ENCODE assay signal across 18 cellular contexts in the genomic region with DNA sequence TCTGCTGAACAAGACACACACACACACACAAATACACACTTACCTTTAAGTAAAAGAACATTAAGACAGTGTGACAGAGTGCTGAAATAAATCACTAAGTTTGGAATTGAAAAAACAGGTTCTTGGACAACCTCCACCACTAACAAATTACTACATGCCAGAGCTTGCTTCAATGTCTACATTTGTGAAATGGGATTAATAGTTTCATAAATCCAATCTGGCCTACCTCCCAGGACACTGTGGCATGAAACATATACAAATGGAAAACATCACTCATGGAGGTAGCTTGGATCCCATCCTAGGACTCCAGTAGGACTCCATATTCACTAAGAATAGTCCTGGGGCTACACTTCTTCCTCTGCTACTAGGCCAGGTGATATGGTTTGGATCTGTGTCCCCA. TPM values are rescaled to one million over a fixed set of nuclear protein-coding genes. Genes with fewer than 3 reads are reported as not detected.
DNase-seq lines count a peak whose midpoint lies in the region; ATAC-seq and TF ChIP-seq lines count a peak whose summit lies in the region.
"Had no signal": no experiment of that assay in that cellular context is flagged by ENCODE, and none has a peak within 500 bp of the region (broad histone marks: within the 10 kb centered on the region; RNA-seq: fewer than 3 reads in every experiment).

No MANE protein-coding gene starts in this region.

- H3K27me3 Mint-ChIP-seq in nephron (ENCODE audit: low read depth) (no peaks in the 10 kb centered on the region), Caco-2 (ENCODE audit: insufficient read depth, unreplicated experiment) (no peaks in the 10 kb centered on the region)

- peak overlapping the region in 2 of 3 experiments; percentile 5 to 38 for H3K27ac Mint-ChIP-seq in nephron
- H3K27ac Mint-ChIP-seq in Caco-2 (ENCODE audit: unreplicated experiment), result no peak overlapping the region
- H3K27ac Mint-ChIP-seq: CD8-positive, alpha-beta memory T cell; H9 had no signal

- CTCF ChIA-PET in Caco-2 (lab: Charles Lee), result no interaction called here

- H3K27ac ChIP-seq in stomach smooth muscle (ENCODE audit: low read length) (peak overlapping the region; percentile 37), lower lobe of right lung (no peak overlapping the region)
- H3K27ac ChIP-seq in effector memory CD4-positive, alpha-beta T cell (ENCODE audit: insufficient read depth, low read length, poor library complexity, severe bottlenecking), result no peak overlapping the region
- H3K27ac ChIP-seq: BLaER1 had no signal

- no peaks in the 10 kb centered on the region for H3K27me3 ChIP-seq in stomach smooth muscle (ENCODE audit: control insufficient read depth in 1 of 2, insufficient read depth in 2 of 2, low read length in 2 of 2)
- H3K27me3 ChIP-seq in effector memory CD4-positive, alpha-beta T cell (replicated peaks; ENCODE audit: control insufficient read depth, insufficient read depth, low read length, poor library complexity, severe bottlenecking), result no peaks in the 10 kb centered on the region
- H3K27me3 ChIP-seq in lower lobe of right lung (ENCODE audit: low read depth), result no peaks in the 10 kb centered on the region
- no peaks in the 10 kb centered on the region for H3K27me3 ChIP-seq in Caco-2 (replicated peaks; ENCODE audit: control insufficient read depth, insufficient read depth, low read length)
- H3K27me3 ChIP-seq: BLaER1 had no signal

- H3K9me3 ChIP-seq in stomach smooth muscle (ENCODE audit: control insufficient read depth in 2 of 2, low read length in 2 of 2) (peaks cover 0 to 3% of the 10 kb centered on the region in 2 donors), lower lobe of right lung (no peaks in the 10 kb centered on the region), Caco-2 (no peaks in the 10 kb centered on the region)
- H3K9me3 ChIP-seq in effector memory CD4-positive, alpha-beta T cell (ENCODE audit: control insufficient read depth, low read length), result no peaks in the 10 kb centered on the region
- H3K9me3 ChIP-seq: BLaER1 had no signal

- H3K4me1 ChIP-seq in stomach smooth muscle (ENCODE audit: control insufficient read depth, insufficient read depth, low read length) (peaks cover 15% of the 10 kb centered on the region), lower lobe of right lung (peaks cover 4% of the 10 kb centered on the region), Caco-2 (no peaks in the 10 kb centered on the region)
- no peaks in the 10 kb centered on the region for H3K4me1 ChIP-seq in effector memory CD4-positive, alpha-beta T cell (ENCODE audit: control insufficient read depth, insufficient read depth, low read length, poor library complexity, severe bottlenecking)
- H3K4me1 ChIP-seq: BLaER1 had no signal

- no TSS peak for BruUV-seq in Caco-2 (replicated peaks; lab: Mats Ljungman, UMichigan)

- ATAC-seq in esophagus mucosa (peak; percentile 84), HG03045 (IDR thresholded peaks at IDR 0.05; ENCODE audit: unreplicated experiment) (no peak), lower lobe of right lung (no peak)
- ATAC-seq: HepG2 had no signal

- no peak for TF ChIP-seq CTCF in nephron (IDR thresholded peaks at IDR 0.05; ENCODE audit: unreplicated experiment in 3 of 3)
- no peak for TF ChIP-seq CTCF in lower lobe of right lung (IDR thresholded peaks at IDR 0.05)
- TF ChIP-seq CTCF in Caco-2 (IDR thresholded peaks at IDR 0.05; ENCODE audit: insufficient read depth in 1 of 2, low read depth in 1 of 2, low read length in 1 of 2, severe bottlenecking in 1 of 2, unreplicated experiment in 1 of 2), result no peak

- POLR2A ChIA-PET in Caco-2 (lab: Charles Lee), result no interaction called here

- no peaks in the 10 kb centered on the region for H3K36me3 ChIP-seq in stomach smooth muscle (ENCODE audit: control insufficient read depth in 2 of 2, insufficient read depth in 2 of 2, low read length in 2 of 2)
- H3K36me3 ChIP-seq in effector memory CD4-positive, alpha-beta T cell (ENCODE audit: control insufficient read depth, insufficient read depth, low read length), result no peaks in the 10 kb centered on the region
- H3K36me3 ChIP-seq in lower lobe of right lung, result no peaks in the 10 kb centered on the region
- no peaks in the 10 kb centered on the region for H3K36me3 ChIP-seq in Caco-2 (ENCODE audit: control insufficient read depth, insufficient read depth, low read length)
- H3K36me3 ChIP-seq: BLaER1 had no signal

- intact Hi-C loops in lower lobe of right lung (cut with DNase I) (no loop called here), Caco-2 (cut with micrococcal nuclease; ENCODE audit: unreplicated experiment) (no loop called here)

- H3K4me3 ChIP-seq in stomach smooth muscle (ENCODE audit: low read length in 2 of 2), result no peak overlapping the region
- H3K4me3 ChIP-seq in effector memory CD4-positive, alpha-beta T cell (ENCODE audit: insufficient read depth, low read depth, low read length, poor library complexity, severe bottlenecking), result no peak overlapping the region
- H3K4me3 ChIP-seq in lower lobe of right lung, result no peak overlapping the region
- H3K4me3 ChIP-seq in Caco-2 (ENCODE audit: low read depth, low read length), result no peak overlapping the region
- H3K4me3 ChIP-seq: BLaER1 had no signal

- DNase-seq in NCI-H446 treated with DMSO at 0.1 percent for 48 hours (lab: John Stamatoyannopoulos, UW) (peak; percentile 90), lower lobe of right lung (no peak), Caco-2 (no peak)
- no peak for DNase-seq in effector memory CD4-positive, alpha-beta T cell
- DNase-seq: 8988T; AML-193; CD8-positive, alpha-beta memory T cell; DMS53; GF-D8; GOT3; H9 had no signal

- H3K9me3 Mint-ChIP-seq in nephron, result peaks cover 2% of the 10 kb centered on the region
- no peaks in the 10 kb centered on the region for H3K9me3 Mint-ChIP-seq in Caco-2 (ENCODE audit: unreplicated experiment)
- H3K9me3 Mint-ChIP-seq: H9 had no signal

- H3K36me3 Mint-ChIP-seq in nephron (ENCODE audit: low read depth), result no peaks in the 10 kb centered on the region
- no peaks in the 10 kb centered on the region for H3K36me3 Mint-ChIP-seq in Caco-2 (ENCODE audit: insufficient read depth, unreplicated experiment)
- H3K36me3 Mint-ChIP-seq: CD8-positive, alpha-beta memory T cell had no signal

- H3K4me3 Mint-ChIP-seq in nephron (no peak overlapping the region), Caco-2 (ENCODE audit: unreplicated experiment) (no peak overlapping the region)
- H3K4me3 Mint-ChIP-seq: CD8-positive, alpha-beta memory T cell; H9 had no signal

- H3K4me1 Mint-ChIP-seq in nephron, result peaks cover 25% of the 10 kb centered on the region
- no peaks in the 10 kb centered on the region for H3K4me1 Mint-ChIP-seq in Caco-2 (ENCODE audit: low read depth, unreplicated experiment)
- H3K4me1 Mint-ChIP-seq: CD8-positive, alpha-beta memory T cell; H9 had no signal

- no peak overlapping the region for H3K9ac ChIP-seq in stomach smooth muscle (ENCODE audit: low read length in 2 of 2)
- H3K9ac ChIP-seq: BLaER1 had no signal

RNA-seq across cellular contexts. Expression of a gene that starts 8.2 kb away (rescaled TPM):
- total RNA-seq in esophagus mucosa (3.5 TPM), lower lobe of right lung (2.2 TPM), Caco-2 (2022) (not detected in 2 replicates)
- total RNA-seq: CD8-positive, alpha-beta memory T cell; HepG2; HT1080 had no signal
